1 cellular context compared by ENCODE assay signal in the genomic region with DNA sequence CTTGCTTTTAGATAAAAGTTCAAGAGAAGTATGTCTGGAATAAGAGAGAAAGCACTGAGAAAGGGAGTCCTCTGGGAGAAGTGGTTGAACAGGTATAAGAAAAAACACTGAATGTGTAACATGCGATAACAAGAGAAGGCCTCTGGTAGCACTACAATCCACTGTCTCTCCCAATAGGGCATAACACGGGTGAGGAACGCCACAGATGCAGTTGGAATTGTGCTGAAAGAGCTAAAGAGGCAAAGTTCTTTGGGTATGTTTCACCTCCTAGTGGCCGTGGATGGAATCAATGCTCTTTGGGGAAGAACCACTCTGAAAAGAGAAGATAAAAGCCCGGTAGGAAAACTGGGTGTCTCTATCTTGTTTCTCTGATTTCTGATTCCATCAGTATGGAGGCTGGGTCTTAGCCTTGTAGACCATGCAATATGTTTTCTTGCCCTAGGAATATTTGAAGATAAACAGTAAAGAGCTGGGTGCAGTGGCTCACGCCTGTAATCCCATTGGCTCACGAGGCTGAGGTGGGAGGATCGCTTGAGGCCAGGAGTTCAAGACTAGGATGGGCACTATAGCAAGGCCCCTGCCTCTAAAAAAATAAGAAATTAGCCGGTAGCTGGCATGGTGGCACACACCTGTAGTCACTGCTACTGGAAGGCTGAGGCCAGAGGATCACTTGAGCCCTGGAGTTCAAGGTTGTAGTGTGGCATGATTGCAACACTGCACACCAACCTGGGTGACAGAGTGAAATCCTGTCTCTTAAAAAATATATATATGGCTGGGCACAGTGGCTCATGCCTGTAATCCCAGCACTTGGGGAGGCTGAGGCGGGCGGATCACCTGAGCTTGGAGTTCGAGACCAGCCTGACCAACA.
TF ChIP-seq lines count a peak whose summit lies in the region.

No MANE protein-coding gene starts in this region.

TF ChIP-seq in neural cell, 6 proteins besides CTCF, POLR2A, EP300 and RAD21 (continued from another document):
- TF ChIP-seq TAF1 (IDR thresholded peaks at IDR 0.05; ENCODE audit: low read depth) (no peak), POLR2AphosphoS5 (IDR thresholded peaks at IDR 0.05) (no peak), MXI1 (conservative IDR thresholded peaks at IDR 0.05; ENCODE audit: poor library complexity, severe bottlenecking) (peak; percentile 15)
